ENCODE assay signal across 20 cellular contexts in genomic region chr2:15708865-15709820, GRCh38.
A peak's percentile ranks its signal among the peaks of the same experiment; 100 is the strongest.
DNase-seq lines count a peak whose midpoint lies in the region; ATAC-seq, FAIRE-seq and TF ChIP-seq lines count a peak whose summit lies in the region.
"Had no signal": no experiment of that assay in that cellular context is flagged by ENCODE, and none has a peak within 500 bp of the region (broad histone marks: within the 10 kb centered on the region; RNA-seq: fewer than 3 reads in every experiment).

No MANE protein-coding gene starts in this region.

- TF ChIP-seq POLR2A in HepG2 (IDR thresholded peaks at IDR 0.05; ENCODE audit: insufficient read depth in 1 of 2, low read depth in 2 of 2, low read length in 2 of 2) (no peak), gastroesophageal sphincter (IDR thresholded peaks at IDR 0.05) (no peak), thyroid gland (IDR thresholded peaks at IDR 0.05) (no peak)

- ATAC-seq in HepG2 (no peak), gastroesophageal sphincter (peak; percentile 42)

- H3K9ac ChIP-seq in liver (ENCODE audit: low read depth in 1 of 2, low read length in 2 of 2): no peak overlapping the region
- H3K9ac ChIP-seq in HepG2 (ENCODE audit: insufficient read depth, low read depth, low read length): no peak overlapping the region

- H3K79me2 ChIP-seq in HepG2 (ENCODE audit: insufficient read depth, low read length): no peaks in the 10 kb centered on the region
- H3K79me2 ChIP-seq in osteoblast (ENCODE audit: insufficient read depth, low read length): no peaks in the 10 kb centered on the region

- peak overlapping the region in 1 of 2 donors; percentile 12 for H3K27ac ChIP-seq in liver (ENCODE audit: low read depth in 1 of 2, low read length in 2 of 2)
- H3K27ac ChIP-seq in HepG2 (ENCODE audit: extremely low read length, insufficient read depth, low read length): no peak overlapping the region
- peak overlapping the region in 3 of 4 donors; percentile 10 to 37 (median 18) for H3K27ac ChIP-seq in gastroesophageal sphincter
- peak overlapping the region in 2 of 3 donors; percentile 18 to 37 for H3K27ac ChIP-seq in thyroid gland
- no peak overlapping the region for H3K27ac ChIP-seq in osteoblast (ENCODE audit: low read depth, low read length)
- H3K27ac ChIP-seq: RWPE1 had no signal

- no peak for DNase-seq in HepG2 (ENCODE audit: low spot score)
- peak; percentile 75 to 95 for DNase-seq in lung microvascular endothelial cell (ENCODE audit: low read depth in 2 of 2)
- no peak for DNase-seq in thyroid gland
- no peak for DNase-seq in osteoblast (ENCODE audit: insufficient read length, low spot score, missing footprints)
- no peak for DNase-seq in Ammon's horn (ENCODE audit: low spot score)
- DNase-seq in NCI-H1105 (lab: John Stamatoyannopoulos, UW): no peak
- DNase-seq: COR-L47, DMS153, EL, HCEC 1CT, IMR-90, NCI-H146, NCI-H2081 treated with DMSO at 0.1 percent for 48 hours, NCI-H2227 treated with DMSO at 0.1 percent for 48 hours, NCI-H526, OCI-M1 had no signal

- H3K4me3 ChIP-seq in liver (ENCODE audit: low read depth in 1 of 3, low read length in 3 of 3) (no peak overlapping the region), HepG2 (replicated peaks in 1 of 3; ENCODE audit: insufficient read depth in 1 of 3, low read depth in 2 of 3, low read length in 3 of 3) (no peak overlapping the region), gastroesophageal sphincter (no peak overlapping the region), thyroid gland (replicated peaks in 1 of 3) (no peak overlapping the region), osteoblast (ENCODE audit: insufficient read depth, low read length) (no peak overlapping the region)

- no peak for TF ChIP-seq RAD21 in liver (IDR thresholded peaks at IDR 0.05)
- no peak for TF ChIP-seq RAD21 in HepG2 (CRISPR knock-in tag; IDR thresholded peaks at IDR 0.05)

- H3K27me3 ChIP-seq in liver (ENCODE audit: control insufficient read depth in 4 of 4, insufficient read depth in 4 of 4, low read length in 3 of 4) (no peaks in the 10 kb centered on the region), HepG2 (ENCODE audit: control insufficient read depth in 1 of 2, insufficient read depth in 2 of 2, low read length in 2 of 2) (peaks cover 3 to 22% of the 10 kb centered on the region in 2 experiments; a peak in 3 of 5 replicates), gastroesophageal sphincter (no peaks in the 10 kb centered on the region), thyroid gland (no peaks in the 10 kb centered on the region), osteoblast (ENCODE audit: insufficient read depth, low read length) (no peaks in the 10 kb centered on the region)

- no peak for FAIRE-seq in HepG2 (lab: Jason Lieb, UNC)
- FAIRE-seq: A204.1 had no signal

- no peak overlapping the region for H3K4me2 ChIP-seq in HepG2 (ENCODE audit: low read depth, low read length)
- H3K4me2 ChIP-seq in osteoblast (ENCODE audit: insufficient read depth, low read length): no peak overlapping the region

- intact Hi-C loops in HepG2 (cut with micrococcal nuclease; ENCODE audit: unreplicated experiment): no loop called here
- intact Hi-C loops in thyroid gland (cut with DNase I): no loop called here

- POLR2A ChIA-PET in HepG2 (lab: Yijun Ruan, JAX): no interaction called here

- H2AFZ ChIP-seq in HepG2 (ENCODE audit: low read length) (no peak overlapping the region), osteoblast (ENCODE audit: low read length) (no peak overlapping the region)

- in situ Hi-C loops in HepG2 (cut with HindIII; ENCODE audit: extremely low pct_ligation_motif_present, low pct_unique_long_range_greater_than_20kb): no loop called here

- H3K36me3 ChIP-seq in liver (ENCODE audit: control insufficient read depth in 4 of 4, insufficient read depth in 3 of 4, low read depth in 1 of 4, low read length in 3 of 4) (no peaks in the 10 kb centered on the region), HepG2 (replicated peaks in 1 of 2; ENCODE audit: control insufficient read depth in 1 of 2, insufficient read depth in 2 of 2, low read length in 2 of 2) (no peaks in the 10 kb centered on the region), gastroesophageal sphincter (no peaks in the 10 kb centered on the region), thyroid gland (no peaks in the 10 kb centered on the region), osteoblast (ENCODE audit: insufficient read depth, low read length) (no peaks in the 10 kb centered on the region)

- no TSS peak for BruUV-seq in HepG2 (replicated peaks; lab: Mats Ljungman, UMichigan)

- TF ChIP-seq EP300 in HepG2 (IDR thresholded peaks at IDR 0.05; ENCODE audit: low read depth in 2 of 2, low read length in 2 of 2) (no peak), HepG2 (CRISPR knock-in tag; IDR thresholded peaks at IDR 0.05; ENCODE audit: borderline replicate concordance) (no peak), gastroesophageal sphincter (IDR thresholded peaks at IDR 0.05) (no peak)

- H4K20me1 ChIP-seq in HepG2 (ENCODE audit: insufficient read depth, low read length) (no peaks in the 10 kb centered on the region), osteoblast (ENCODE audit: insufficient read depth, low read length) (no peaks in the 10 kb centered on the region)

- TF ChIP-seq CTCF in liver (IDR thresholded peaks at IDR 0.05; ENCODE audit: low read depth, low read length, missing input control): no peak
- no peak for TF ChIP-seq CTCF in HepG2 (CRISPR knock-in tag; IDR thresholded peaks at IDR 0.05)
- no peak for TF ChIP-seq CTCF in gastroesophageal sphincter (IDR thresholded peaks at IDR 0.05)
- no peak for TF ChIP-seq CTCF in thyroid gland (IDR thresholded peaks at IDR 0.05)
- TF ChIP-seq CTCF in osteoblast (IDR thresholded peaks at IDR 0.05; ENCODE audit: extremely low read depth, low read depth, low read length): no peak

- WGBS in liver: 73% methylated on average over 11 of the region's 11 CpGs
- WGBS in HepG2 (ENCODE audit: low lambda C conversion rate): 43% methylated on average over 11 of the region's 11 CpGs
- 49 to 66% methylated on average over 7 of the region's 11 CpGs for WGBS in gastroesophageal sphincter (ENCODE audit: low coverage in 1 of 2), 2 donors
- WGBS in thyroid gland, 2 donors: 64 to 71% methylated on average over 11 of the region's 11 CpGs

- H3K4me1 ChIP-seq in liver (ENCODE audit: control insufficient read depth in 4 of 4, insufficient read depth in 4 of 4, low read length in 3 of 4): no peaks in the 10 kb centered on the region
- H3K4me1 ChIP-seq in HepG2 (ENCODE audit: insufficient read depth, low read length): no peaks in the 10 kb centered on the region
- peaks cover 0 to 4% (median 3%) of the 10 kb centered on the region in 3 donors for H3K4me1 ChIP-seq in gastroesophageal sphincter
- H3K4me1 ChIP-seq in thyroid gland: peaks cover 0 to 8% of the 10 kb centered on the region in 2 donors
- H3K4me1 ChIP-seq in osteoblast (ENCODE audit: insufficient read depth, low read length): no peaks in the 10 kb centered on the region

- H3K9me3 ChIP-seq in liver (ENCODE audit: control insufficient read depth in 4 of 4, low read length in 3 of 4) (no peaks in the 10 kb centered on the region), HepG2 (ENCODE audit: low read length) (no peaks in the 10 kb centered on the region), gastroesophageal sphincter (no peaks in the 10 kb centered on the region), thyroid gland (no peaks in the 10 kb centered on the region), osteoblast (ENCODE audit: low read depth, low read length) (no peaks in the 10 kb centered on the region)

- CTCF ChIA-PET in HepG2 (lab: Yijun Ruan, JAX; ENCODE audit: low intra/inter-chr PET ratio, low total read pairs): no interaction called here

TF ChIP-seq in HepG2, 621 proteins besides CTCF, POLR2A, EP300 and RAD21 (continues in another document):
- TF ChIP-seq, protein P1, sequence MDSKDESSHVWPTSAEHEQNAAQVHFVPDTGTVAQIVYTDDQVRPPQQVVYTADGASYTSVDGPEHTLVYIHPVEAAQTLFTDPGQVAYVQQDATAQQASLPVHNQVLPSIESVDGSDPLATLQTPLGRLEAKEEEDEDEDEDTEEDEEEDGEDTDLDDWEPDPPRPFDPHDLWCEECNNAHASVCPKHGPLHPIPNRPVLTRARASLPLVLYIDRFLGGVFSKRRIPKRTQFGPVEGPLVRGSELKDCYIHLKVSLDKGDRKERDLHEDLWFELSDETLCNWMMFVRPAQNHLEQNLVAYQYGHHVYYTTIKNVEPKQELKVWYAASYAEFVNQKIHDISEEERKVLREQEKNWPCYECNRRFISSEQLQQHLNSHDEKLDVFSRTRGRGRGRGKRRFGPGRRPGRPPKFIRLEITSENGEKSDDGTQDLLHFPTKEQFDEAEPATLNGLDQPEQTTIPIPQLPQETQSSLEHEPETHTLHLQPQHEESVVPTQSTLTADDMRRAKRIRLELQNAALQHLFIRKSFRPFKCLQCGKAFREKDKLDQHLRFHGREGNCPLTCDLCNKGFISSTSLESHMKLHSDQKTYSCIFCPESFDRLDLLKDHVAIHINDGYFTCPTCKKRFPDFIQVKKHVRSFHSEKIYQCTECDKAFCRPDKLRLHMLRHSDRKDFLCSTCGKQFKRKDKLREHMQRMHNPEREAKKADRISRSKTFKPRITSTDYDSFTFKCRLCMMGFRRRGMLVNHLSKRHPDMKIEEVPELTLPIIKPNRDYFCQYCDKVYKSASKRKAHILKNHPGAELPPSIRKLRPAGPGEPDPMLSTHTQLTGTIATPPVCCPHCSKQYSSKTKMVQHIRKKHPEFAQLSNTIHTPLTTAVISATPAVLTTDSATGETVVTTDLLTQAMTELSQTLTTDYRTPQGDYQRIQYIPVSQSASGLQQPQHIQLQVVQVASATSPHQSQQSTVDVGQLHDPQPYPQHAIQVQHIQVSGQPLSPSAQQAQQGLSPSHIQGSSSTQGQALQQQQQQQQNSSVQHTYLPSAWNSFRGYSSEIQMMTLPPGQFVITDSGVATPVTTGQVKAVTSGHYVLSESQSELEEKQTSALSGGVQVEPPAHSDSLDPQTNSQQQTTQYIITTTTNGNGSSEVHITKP (CRISPR knock-in tag; IDR thresholded peaks at IDR 0.05; ENCODE audit: low read depth): no peak
- no peak for TF ChIP-seq CBX1 (IDR thresholded peaks at IDR 0.05; ENCODE audit: low read depth)
- TF ChIP-seq, protein P2, sequence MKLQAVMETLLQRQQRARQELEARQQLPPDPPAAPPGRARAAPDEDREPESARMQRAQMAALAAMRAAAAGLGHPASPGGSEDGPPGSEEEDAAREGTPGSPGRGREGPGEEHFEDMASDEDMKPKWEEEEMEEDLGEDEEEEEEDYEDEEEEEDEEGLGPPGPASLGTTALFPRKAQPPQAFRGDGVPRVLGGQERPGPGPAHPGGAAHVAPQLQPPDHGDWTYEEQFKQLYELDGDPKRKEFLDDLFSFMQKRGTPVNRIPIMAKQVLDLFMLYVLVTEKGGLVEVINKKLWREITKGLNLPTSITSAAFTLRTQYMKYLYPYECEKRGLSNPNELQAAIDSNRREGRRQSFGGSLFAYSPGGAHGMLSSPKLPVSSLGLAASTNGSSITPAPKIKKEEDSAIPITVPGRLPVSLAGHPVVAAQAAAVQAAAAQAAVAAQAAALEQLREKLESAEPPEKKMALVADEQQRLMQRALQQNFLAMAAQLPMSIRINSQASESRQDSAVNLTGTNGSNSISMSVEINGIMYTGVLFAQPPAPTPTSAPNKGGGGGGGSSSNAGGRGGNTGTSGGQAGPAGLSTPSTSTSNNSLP (IDR thresholded peaks at IDR 0.05; ENCODE audit: low read depth, low read length): no peak
- TF ChIP-seq ZNF121 (CRISPR knock-in tag; IDR thresholded peaks at IDR 0.05): no peak
- TF ChIP-seq PRMT3 (CRISPR knock-in tag; IDR thresholded peaks at IDR 0.05; ENCODE audit: borderline replicate concordance, low read depth): no peak

Comparison
In these comparisons a context has a peak if more than half of its experiments do, and no peak if none do; other contexts are left out.
1. H3K27ac ChIP-seq: peak in gastroesophageal sphincter (3 of 4) and thyroid gland (2 of 3); none in HepG2 (single experiment) and osteoblast (single experiment).
2. DNase-seq: peak in lung microvascular endothelial cell (2 of 2); none in HepG2 (single experiment), thyroid gland (0 of 2), osteoblast (single experiment), Ammon's horn (single experiment) and NCI-H1105 (single experiment).